Comparison of ENCODE assay signal across 18 cellular contexts in the genomic region with DNA sequence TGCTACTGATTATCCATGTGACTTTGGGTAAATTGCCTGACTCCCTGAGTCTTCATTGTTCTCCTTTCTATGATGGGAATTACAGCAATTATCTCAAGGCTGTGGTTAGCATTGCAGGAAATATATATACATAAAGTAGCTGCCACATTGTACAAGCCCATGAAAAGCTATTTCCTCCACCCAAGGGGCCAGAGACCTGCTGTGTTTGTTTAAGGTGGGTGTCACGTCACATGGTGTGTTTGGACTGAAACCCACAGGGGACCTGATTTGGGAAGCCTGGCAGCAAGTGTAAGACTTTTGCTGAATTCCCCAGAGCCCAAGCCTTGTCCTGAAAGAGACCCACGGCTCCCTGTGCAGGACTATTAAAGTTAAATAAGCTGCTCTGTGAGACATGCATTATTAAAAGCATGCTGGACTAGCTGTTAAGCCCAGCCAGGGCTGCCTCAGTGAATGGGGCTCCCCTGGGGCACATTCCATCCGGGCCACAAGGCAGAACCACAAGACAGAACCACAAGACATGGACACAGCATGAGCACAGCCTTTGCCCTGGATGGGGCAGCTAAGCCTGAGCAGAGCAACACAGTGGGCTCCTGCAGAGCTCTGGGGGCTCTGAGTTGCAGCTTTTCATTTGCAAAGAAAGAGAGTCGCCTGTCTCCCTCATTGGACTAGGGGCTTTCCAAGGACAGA.
A peak's percentile ranks its signal among the peaks of the same experiment; 100 is the strongest.
DNase-seq lines count a peak whose midpoint lies in the region; ATAC-seq lines count a peak whose summit lies in the region.
"Had no signal": no experiment of that assay in that cellular context is flagged by ENCODE, and none has a peak within 500 bp of the region (broad histone marks: within the 10 kb centered on the region; RNA-seq: fewer than 3 reads in every experiment).

No MANE protein-coding gene starts in this region.

- peaks cover 12% of the 10 kb centered on the region for H3K4me1 ChIP-seq in ectodermal cell (ENCODE audit: control insufficient read depth, insufficient read depth, low read length)
- H3K4me1 ChIP-seq: ascending aorta, BE2C had no signal

- no peaks in the 10 kb centered on the region for H3K9me3 ChIP-seq in ectodermal cell (ENCODE audit: control insufficient read depth, low read length)
- H3K9me3 ChIP-seq: ascending aorta, BE2C had no signal

- no peak overlapping the region for H3K4me3 Mint-ChIP-seq in activated T-helper 17 cell treated with anti-CD3 and anti-CD28 coated beads, Interleukin-2, amount 50 U/mL, for 72 hours
- H3K4me3 Mint-ChIP-seq: activated naive CD4-positive, alpha-beta T cell treated with anti-CD3 and anti-CD28 coated beads, Interleukin-2, amount 50 U/mL, for 24 hours; activated T-cell treated with anti-CD3 and anti-CD28 coated beads, Interleukin-2, amount 50 U/mL, for 72 hours; central memory CD8-positive, alpha-beta T cell had no signal

- DNase-seq in NCI-H187 (lab: John Stamatoyannopoulos, UW) (peak; percentile 23 to 29), NCI-H187 treated with DMSO at 0.1 percent for 48 hours (lab: John Stamatoyannopoulos, UW) (no peak), NCI-H2227 treated with DMSO at 0.1 percent for 48 hours (lab: John Stamatoyannopoulos, UW) (peak; percentile 70), stromal cell of bone marrow (ENCODE audit: low read depth) (peak; percentile 1), SIG-M5 (lab: John Stamatoyannopoulos, UW) (no peak)
- DNase-seq in activated CD8-positive, alpha-beta memory T cell treated with anti-CD3 and anti-CD28 coated beads for 24 hours, result no peak
- DNase-seq: activated T-cell treated with anti-CD3 and anti-CD28 coated beads, Interleukin-2, amount 50 U/mL, for 72 hours; BE2C; foreskin fibroblast; KG1; NCI-H526; substantia nigra had no signal

- H3K36me3 Mint-ChIP-seq in activated T-helper 17 cell treated with anti-CD3 and anti-CD28 coated beads, Interleukin-2, amount 50 U/mL, for 72 hours (ENCODE audit: low read depth), result no peaks in the 10 kb centered on the region
- H3K36me3 Mint-ChIP-seq: activated naive CD4-positive, alpha-beta T cell treated with anti-CD3 and anti-CD28 coated beads, Interleukin-2, amount 50 U/mL, for 24 hours had no signal

- ATAC-seq in activated T-helper 17 cell treated with anti-CD3 and anti-CD28 coated beads, Interleukin-2, amount 50 U/mL, for 72 hours (replicated peaks), result no peak
- ATAC-seq: activated T-cell treated with anti-CD3 and anti-CD28 coated beads, Interleukin-2, amount 50 U/mL, for 72 hours had no signal

- peaks cover 36% of the 10 kb centered on the region for H3K27me3 Mint-ChIP-seq in activated T-helper 17 cell treated with anti-CD3 and anti-CD28 coated beads, Interleukin-2, amount 50 U/mL, for 72 hours

- no peaks in the 10 kb centered on the region for H3K27me3 ChIP-seq in ectodermal cell (ENCODE audit: control insufficient read depth, insufficient read depth, low read length, poor library complexity, severe bottlenecking)
- H3K27me3 ChIP-seq: ascending aorta had no signal

- no peaks in the 10 kb centered on the region for H3K9me3 Mint-ChIP-seq in activated T-helper 17 cell treated with anti-CD3 and anti-CD28 coated beads, Interleukin-2, amount 50 U/mL, for 72 hours
- H3K9me3 Mint-ChIP-seq: activated naive CD4-positive, alpha-beta T cell treated with anti-CD3 and anti-CD28 coated beads, Interleukin-2, amount 50 U/mL, for 24 hours; activated T-cell treated with anti-CD3 and anti-CD28 coated beads, Interleukin-2, amount 50 U/mL, for 72 hours; central memory CD8-positive, alpha-beta T cell had no signal

- H3K27ac Mint-ChIP-seq in activated T-helper 17 cell treated with anti-CD3 and anti-CD28 coated beads, Interleukin-2, amount 50 U/mL, for 72 hours, result no peak overlapping the region
- H3K27ac Mint-ChIP-seq: activated naive CD4-positive, alpha-beta T cell treated with anti-CD3 and anti-CD28 coated beads, Interleukin-2, amount 50 U/mL, for 24 hours; activated T-cell treated with anti-CD3 and anti-CD28 coated beads, Interleukin-2, amount 50 U/mL, for 72 hours had no signal

- H3K4me1 Mint-ChIP-seq in activated T-helper 17 cell treated with anti-CD3 and anti-CD28 coated beads, Interleukin-2, amount 50 U/mL, for 72 hours, result no peaks in the 10 kb centered on the region
- H3K4me1 Mint-ChIP-seq: activated naive CD4-positive, alpha-beta T cell treated with anti-CD3 and anti-CD28 coated beads, Interleukin-2, amount 50 U/mL, for 24 hours; central memory CD8-positive, alpha-beta T cell had no signal

- no peaks in the 10 kb centered on the region for H3K36me3 ChIP-seq in ectodermal cell (ENCODE audit: control insufficient read depth, insufficient read depth, low read length)
- H3K36me3 ChIP-seq: ascending aorta, BE2C had no signal

- no peak overlapping the region for H3K4me3 ChIP-seq in ectodermal cell (ENCODE audit: insufficient read depth, low read depth, low read length)
- H3K4me3 ChIP-seq: ascending aorta, hepatocyte had no signal

- 13 to 15% methylated on average over 4 of the region's 4 CpGs for WGBS in ectodermal cell, 2 experiments

- peak overlapping the region; percentile 30 for H3K27ac ChIP-seq in ectodermal cell (ENCODE audit: insufficient read depth, low read depth, low read length, poor library complexity, severe bottlenecking)
- H3K27ac ChIP-seq: ascending aorta, hepatocyte had no signal

Comparison
In these comparisons a context has a peak if more than half of its experiments do, and no peak if none do; other contexts are left out.
1. DNase-seq: peak in NCI-H187 (2 of 2), NCI-H2227 treated with DMSO at 0.1 percent for 48 hours (single experiment) and stromal cell of bone marrow (single experiment); none in NCI-H187 treated with DMSO at 0.1 percent for 48 hours (single experiment), SIG-M5 (single experiment) and activated CD8-positive, alpha-beta memory T cell treated with anti-CD3 and anti-CD28 coated beads for 24 hours (single experiment).